ENCODE assay signal across 31 cellular contexts in the genomic region with DNA sequence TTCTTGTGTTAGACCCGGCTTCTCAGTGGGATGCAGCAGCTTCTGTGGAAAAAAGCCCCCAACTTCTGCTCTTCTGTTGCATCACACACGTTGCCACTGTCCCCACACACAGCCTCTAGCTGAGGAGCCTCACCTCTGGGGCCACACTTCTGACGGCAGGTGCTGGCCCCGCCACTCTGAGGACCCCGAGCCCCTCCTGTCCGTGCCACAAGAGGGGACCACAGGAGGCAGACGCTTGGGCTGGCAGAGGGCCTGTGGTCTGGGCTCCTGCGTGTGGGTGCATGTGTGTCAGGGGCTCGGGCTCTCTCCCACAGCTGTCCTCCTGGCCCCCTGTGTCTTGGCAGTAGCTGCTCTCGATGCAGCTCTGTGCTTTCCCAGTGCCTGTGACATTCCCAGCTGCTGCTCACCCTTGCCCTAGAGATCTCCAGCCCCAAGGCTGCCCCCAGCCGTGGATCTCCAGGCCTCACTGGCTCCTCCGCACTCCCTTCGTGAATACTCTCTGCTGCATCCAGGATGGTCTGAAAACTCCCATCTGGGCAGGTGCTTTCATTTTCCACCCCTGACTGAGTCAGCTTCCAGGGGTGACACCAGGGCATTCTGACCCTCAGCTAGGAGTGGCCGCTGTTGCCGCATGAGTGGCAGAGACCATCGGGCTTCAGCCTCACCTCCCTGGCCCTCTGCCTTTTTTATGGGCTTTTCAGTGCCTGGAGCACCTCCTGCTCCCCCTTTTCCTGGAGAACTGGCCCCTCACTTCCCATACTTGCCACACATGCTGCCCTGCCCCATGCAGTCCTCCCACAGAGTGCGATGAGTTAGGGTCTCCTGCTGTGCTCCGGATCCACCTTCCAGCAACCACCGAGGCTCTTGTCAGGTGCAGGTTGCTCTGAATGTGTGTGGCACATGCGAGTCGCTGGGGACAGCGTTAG. TPM values are rescaled to one million over a fixed set of nuclear protein-coding genes. Genes with fewer than 3 reads are reported as not detected.
DNase-seq lines count a peak whose midpoint lies in the region; ATAC-seq, FAIRE-seq and TF ChIP-seq lines count a peak whose summit lies in the region.
"Had no signal": no experiment of that assay in that cellular context is flagged by ENCODE, and none has a peak within 500 bp of the region (broad histone marks: within the 10 kb centered on the region; RNA-seq: fewer than 3 reads in every experiment).

No MANE protein-coding gene starts in this region.

- no peak overlapping the region for H3K4me2 ChIP-seq in osteoblast (ENCODE audit: insufficient read depth, low read length)
- H3K4me2 ChIP-seq: KMS-11, SK-N-SH had no signal

- 59 to 66% methylated on average over 22 of the region's 22 CpGs for WGBS in esophagus, 2 donors

- H3K27ac ChIP-seq in RWPE1, result peak overlapping the region; percentile 58
- H3K27ac ChIP-seq in esophagus (ENCODE audit: low read depth in 2 of 2, low read length in 1 of 2), result peak overlapping the region; percentile 93 to 95
- H3K27ac ChIP-seq in osteoblast (ENCODE audit: low read depth, low read length), result no peak overlapping the region
- no peak overlapping the region for H3K27ac ChIP-seq in upper lobe of right lung
- H3K27ac ChIP-seq: esophagus muscularis mucosa, heart right ventricle, KMS-11, testis had no signal

- H2AFZ ChIP-seq in osteoblast (ENCODE audit: low read length), result no peak overlapping the region

- H3K4me1 ChIP-seq in esophagus (ENCODE audit: control insufficient read depth in 2 of 2, insufficient read depth in 2 of 2, low read length in 1 of 2), result peaks cover 5 to 24% of the 10 kb centered on the region in 2 donors
- H3K4me1 ChIP-seq in osteoblast (ENCODE audit: insufficient read depth, low read length), result peaks cover 16% of the 10 kb centered on the region
- no peaks in the 10 kb centered on the region for H3K4me1 ChIP-seq in upper lobe of right lung
- H3K4me1 ChIP-seq: testis had no signal

- H3K79me2 ChIP-seq in osteoblast (ENCODE audit: insufficient read depth, low read length), result peaks cover 64% of the 10 kb centered on the region

- FAIRE-seq in D721Med (lab: Jason Lieb, UNC), result no peak
- FAIRE-seq: bronchial epithelial cell, colon, TTC549, urothelium cell line had no signal

- ATAC-seq in upper lobe of right lung, result no peak
- no peak for ATAC-seq in GM21529 (IDR thresholded peaks at IDR 0.05; ENCODE audit: unreplicated experiment)
- ATAC-seq: activated CD4-positive, CD25-positive, alpha-beta regulatory T cell treated with anti-CD3 and anti-CD28 coated beads, Interleukin-2, amount 50 U/mL, for 24 hours; mucosa of descending colon had no signal

- DNase-seq in D721Med (ENCODE audit: insufficient read length, low spot score) (peak; percentile 16), RWPE1 (ENCODE audit: low spot score) (no peak), osteoblast (ENCODE audit: insufficient read length, low spot score, missing footprints) (peak; percentile 73), upper lobe of right lung (no peak), retina (no peak), H4 (ENCODE audit: low spot score) (no peak)
- DNase-seq: activated T-cell treated with anti-CD3 and anti-CD28 coated beads, Interleukin-2, amount 50 U/mL, for 1 hour; DMS79; endodermal cell; foreskin melanocyte; GDM1; heart right ventricle; MM.1S; mucosa of descending colon; NCI-H1417; NCI-H2081; NCI-H345; NCI-H82; testis had no signal

- H4K20me1 ChIP-seq in osteoblast (ENCODE audit: insufficient read depth, low read length), result peaks cover 40% of the 10 kb centered on the region

- H3K36me3 ChIP-seq in esophagus (ENCODE audit: control insufficient read depth in 2 of 2, insufficient read depth in 2 of 2, low read length in 1 of 2) (peaks cover 18 to 35% of the 10 kb centered on the region in 2 donors), osteoblast (ENCODE audit: insufficient read depth, low read length) (peaks cover 70% of the 10 kb centered on the region), upper lobe of right lung (peaks cover 86% of the 10 kb centered on the region)

- H3K9me3 ChIP-seq in esophagus (ENCODE audit: control insufficient read depth in 2 of 2, insufficient read depth in 1 of 2, low read depth in 1 of 2, low read length in 1 of 2) (no peaks in the 10 kb centered on the region), osteoblast (ENCODE audit: low read depth, low read length) (no peaks in the 10 kb centered on the region), upper lobe of right lung (no peaks in the 10 kb centered on the region)
- H3K9me3 ChIP-seq: esophagus muscularis mucosa, heart right ventricle, mucosa of descending colon, neutrophil, SK-N-SH, testis had no signal

- intact Hi-C loops in upper lobe of right lung (cut with DNase I), result no loop called here

- H3K27me3 ChIP-seq in esophagus (ENCODE audit: control insufficient read depth in 1 of 2, insufficient read depth in 2 of 2, low read length in 2 of 2), result no peaks in the 10 kb centered on the region
- no peaks in the 10 kb centered on the region for H3K27me3 ChIP-seq in osteoblast (ENCODE audit: insufficient read depth, low read length)
- no peaks in the 10 kb centered on the region for H3K27me3 ChIP-seq in upper lobe of right lung
- H3K27me3 ChIP-seq: esophagus muscularis mucosa, heart right ventricle, neutrophil, testis had no signal

- no peak for TF ChIP-seq CTCF in D721Med (IDR thresholded peaks at IDR 0.05; ENCODE audit: insufficient read depth, missing control alignments)
- TF ChIP-seq CTCF in RWPE1 (conservative IDR thresholded peaks at IDR 0.05; ENCODE audit: low read depth), result no peak
- no peak for TF ChIP-seq CTCF in osteoblast (IDR thresholded peaks at IDR 0.05; ENCODE audit: extremely low read depth, low read depth, low read length)
- TF ChIP-seq CTCF in upper lobe of right lung (IDR thresholded peaks at IDR 0.05), result no peak

- POLR2A ChIA-PET in RWPE1 (lab: Yijun Ruan, JAX; ENCODE audit: low non-redundant PET), result no interaction called here

- CTCF ChIA-PET in RWPE1 (lab: Yijun Ruan, JAX), result interaction anchor here (1.2 kb wide), 1 partner anchor 188 kb away, joined by 3 read pairs; no protein-coding TSS in a partner anchor

- H3K4me3 ChIP-seq in esophagus (ENCODE audit: low read depth in 1 of 2, low read length in 2 of 2) (no peak overlapping the region), osteoblast (ENCODE audit: insufficient read depth, low read length) (no peak overlapping the region), upper lobe of right lung (no peak overlapping the region)
- H3K4me3 ChIP-seq: esophagus muscularis mucosa, heart right ventricle, lung, mucosa of descending colon, testis had no signal

RNA-seq across cellular contexts. Expression of gene MAU2, which starts 13.7 kb away (rescaled TPM):
- polyA plus RNA-seq in esophagus, result 10 to 100 TPM; 19.6 to 35.6 TPM
- total RNA-seq in osteoblast (37.1 and 39.1 TPM in 2 replicates), upper lobe of right lung (60.5 TPM)
- total RNA-seq in H4 (2014; rRNA removed; shearing (Covaris generic)), result 12.8 and 16.1 TPM in 2 replicates

RNA-seq across cellular contexts. Expression of gene SUGP1, which starts 14.0 kb away (rescaled TPM):
- 10 to 100 TPM; 27.8 to 42.6 TPM for polyA plus RNA-seq in esophagus
- total RNA-seq in osteoblast, result 27.1 and 31.2 TPM in 2 replicates
- 40.1 TPM for total RNA-seq in upper lobe of right lung
- 26.1 and 28.8 TPM in 2 replicates for total RNA-seq in H4 (2014; rRNA removed; shearing (Covaris generic))

Comparison
In these comparisons a context has a peak if more than half of its experiments do, and no peak if none do; other contexts are left out.
1. DNase-seq: peak in D721Med (single experiment) and osteoblast (single experiment); none in RWPE1 (single experiment), upper lobe of right lung (single experiment), retina (single experiment) and H4 (single experiment).
2. H3K27ac ChIP-seq: peak in RWPE1 (single experiment) and esophagus (2 of 2); none in osteoblast (single experiment) and upper lobe of right lung (single experiment).